8 cellular contexts compared by ENCODE assay signal in the genomic region with DNA sequence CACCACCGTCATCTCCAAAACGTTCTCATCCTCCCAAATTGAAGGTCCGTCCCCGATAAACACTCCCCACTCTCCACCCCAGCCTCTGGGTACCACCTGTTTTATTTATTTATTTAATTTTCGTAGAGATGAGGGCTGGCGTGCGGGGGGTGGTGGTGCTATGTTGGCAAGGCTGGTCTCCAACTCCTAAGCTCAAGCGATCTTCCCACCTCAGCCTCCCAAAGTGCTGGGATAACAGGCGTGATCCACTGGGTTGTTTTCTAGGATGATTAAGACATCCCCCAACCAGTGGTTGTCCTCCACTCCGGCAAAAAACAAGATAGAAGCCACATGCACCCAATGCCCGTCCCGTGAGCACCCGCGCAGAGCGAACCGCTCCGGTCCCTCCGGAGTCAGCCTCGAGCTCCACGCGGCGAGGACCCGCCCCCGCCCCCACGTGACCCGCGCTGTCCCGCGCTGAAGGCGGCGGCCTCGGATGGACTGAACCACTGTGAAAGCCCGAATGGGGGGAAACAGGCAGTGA.
A peak's percentile ranks its signal among the peaks of the same experiment; 100 is the strongest.
DNase-seq lines count a peak whose midpoint lies in the region; ATAC-seq lines count a peak whose summit lies in the region.

No MANE protein-coding gene starts in this region.

- peaks cover 29% of the 10 kb centered on the region for H3K4me1 ChIP-seq in muscle layer of colon (ENCODE audit: insufficient read depth, low read length)

- H3K27ac ChIP-seq in epithelial cell of prostate (peak overlapping the region; percentile 90), muscle layer of colon (ENCODE audit: low read depth, low read length) (peak overlapping the region; percentile 92)

- no peaks in the 10 kb centered on the region for H3K9me3 ChIP-seq in muscle layer of colon (ENCODE audit: low read length)

- ATAC-seq in GM19025 (IDR thresholded peaks at IDR 0.05; ENCODE audit: low read depth, unreplicated experiment) (peak; percentile 31), HG03196 (IDR thresholded peaks at IDR 0.05; ENCODE audit: unreplicated experiment) (peak; percentile 56)

- peak overlapping the region; percentile 40 to 66 for H3K4me3 ChIP-seq in muscle layer of colon (ENCODE audit: low read depth in 1 of 2, low read length in 2 of 2)

- H3K27me3 ChIP-seq in muscle layer of colon (ENCODE audit: control insufficient read depth in 1 of 2, insufficient read depth in 2 of 2, low read length in 2 of 2) = no peaks in the 10 kb centered on the region

- peak in 12 of 14 donors; percentile 89 to 99 (median 94) for DNase-seq in C1 segment of cervical spinal cord (lab: John Stamatoyannopoulos, UW)
- peak; percentile 92 for DNase-seq in NCI-H526 treated with DMSO at 0.1 percent for 48 hours (lab: John Stamatoyannopoulos, UW)
- peak; percentile 72 for DNase-seq in activated CD8-positive, alpha-beta memory T cell treated with anti-CD3 and anti-CD28 coated beads, Interleukin-2, amount 50 U/mL, for 24 hours (ENCODE audit: extremely low read depth)
- peak; percentile 18 for DNase-seq in epithelial cell of prostate (ENCODE audit: low read depth, low spot score)
- DNase-seq in stimulated activated CD8-positive, alpha-beta memory T cell treated with anti-CD3 and anti-CD28 coated beads, Interleukin-7, amount 100 ng/mL, for 4 hours (ENCODE audit: low read depth in 2 of 2) = peak; percentile 82 to 89

- no peaks in the 10 kb centered on the region for H3K36me3 ChIP-seq in muscle layer of colon (ENCODE audit: insufficient read depth, low read length)

- H3K9ac ChIP-seq in muscle layer of colon (ENCODE audit: low read length) = peak overlapping the region; percentile 57

Comparison
In these comparisons a context has a peak if more than half of its experiments do, and no peak if none do; other contexts are left out.
1. Peak in every context shown above with its lines: DNase-seq, ATAC-seq, H3K4me3 ChIP-seq and H3K27ac ChIP-seq.
2. DNase-seq: peak in every context shown above with its lines; median percentile 94 in C1 segment of cervical spinal cord; 92 in NCI-H526 treated with DMSO at 0.1 percent for 48 hours; 86 in stimulated activated CD8-positive, alpha-beta memory T cell treated with anti-CD3 and anti-CD28 coated beads, Interleukin-7, amount 100 ng/mL, for 4 hours; 72 in activated CD8-positive, alpha-beta memory T cell treated with anti-CD3 and anti-CD28 coated beads, Interleukin-2, amount 50 U/mL, for 24 hours; 18 in epithelial cell of prostate.